Comparison of ENCODE assay signal across 6 cellular contexts in the genomic region with DNA sequence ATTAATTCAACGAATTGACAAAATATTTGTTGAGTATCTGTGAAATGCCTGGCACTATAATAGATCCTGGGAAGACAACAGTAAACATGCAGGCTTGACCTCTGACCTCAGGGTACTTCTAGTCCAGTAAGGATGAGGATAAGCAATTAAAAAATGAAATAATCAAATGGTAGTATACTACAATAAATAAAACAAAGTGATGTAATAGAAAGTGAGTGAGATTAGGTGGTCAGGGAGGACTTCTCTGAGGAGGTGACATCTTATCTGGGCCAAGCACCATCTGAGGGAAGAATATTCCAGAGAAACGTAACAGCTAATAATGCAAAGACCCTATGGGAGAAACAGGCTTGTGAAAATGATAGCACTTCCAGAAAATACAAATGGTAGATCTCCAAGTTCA.
"Had no signal": no experiment of that assay in that cellular context is flagged by ENCODE, and none has a peak within 500 bp of the region (broad histone marks: within the 10 kb centered on the region; RNA-seq: fewer than 3 reads in every experiment).

No MANE protein-coding gene starts in this region.

- H3K9ac ChIP-seq: KMS-11 had no signal

- DNase-seq: IMR-90, KBM-7, KG1 had no signal

- FAIRE-seq: HTR-8/SVneo had no signal

- H3K4me2 ChIP-seq: KMS-11 had no signal

- H3K27ac ChIP-seq: HL-60, KMS-11 had no signal
